ENCODE assay signal across 2 cellular contexts in genomic region chr11:123318623-123319022, GRCh38.
A peak's percentile ranks its signal among the peaks of the same experiment; 100 is the strongest.
TF ChIP-seq lines count a peak whose summit lies in the region.

No MANE protein-coding gene starts in this region.

TF ChIP-seq in HEK293, 187 proteins besides CTCF, POLR2A, EP300 and RAD21 (continued from another document):
- TF ChIP-seq PRDM10 (tag by site-specific recombination; IDR thresholded peaks at IDR 0.05) (no peak), ZNF426 (tag by site-specific recombination; IDR thresholded peaks at IDR 0.05) (no peak), TSHZ1 (tag by site-specific recombination; IDR thresholded peaks at IDR 0.05; ENCODE audit: borderline replicate concordance) (no peak), TRIM28 (IDR thresholded peaks at IDR 0.05; ENCODE audit: borderline replicate concordance, low read length) (peak; percentile 66)

TF ChIP-seq in SK-N-SH, 30 proteins besides CTCF, POLR2A, EP300 and RAD21 (continued from another document):
- TF ChIP-seq POLR2AphosphoS5 (IDR thresholded peaks at IDR 0.05; ENCODE audit: low read depth, low read length) = no peak
- TF ChIP-seq GABPA (IDR thresholded peaks at IDR 0.05; ENCODE audit: low read depth) = no peak
- no peak for TF ChIP-seq FOXM1 (IDR thresholded peaks at IDR 0.05; ENCODE audit: low read depth)
- no peak for TF ChIP-seq TEAD4 (IDR thresholded peaks at IDR 0.05; ENCODE audit: borderline replicate concordance, insufficient read depth)
- peak; percentile 58; the same call in 1 of the 2 replicates for TF ChIP-seq RCOR1 (IDR thresholded peaks at IDR 0.05; ENCODE audit: low read length)
- TF ChIP-seq RXRA (IDR thresholded peaks at IDR 0.05; ENCODE audit: borderline replicate concordance, low read depth) = no peak
- no peak for TF ChIP-seq USF2 (IDR thresholded peaks at IDR 0.05; ENCODE audit: borderline replicate concordance, low read depth, low read length)
